Comparison of ENCODE assay signal across 1 cellular context in the genomic region with DNA sequence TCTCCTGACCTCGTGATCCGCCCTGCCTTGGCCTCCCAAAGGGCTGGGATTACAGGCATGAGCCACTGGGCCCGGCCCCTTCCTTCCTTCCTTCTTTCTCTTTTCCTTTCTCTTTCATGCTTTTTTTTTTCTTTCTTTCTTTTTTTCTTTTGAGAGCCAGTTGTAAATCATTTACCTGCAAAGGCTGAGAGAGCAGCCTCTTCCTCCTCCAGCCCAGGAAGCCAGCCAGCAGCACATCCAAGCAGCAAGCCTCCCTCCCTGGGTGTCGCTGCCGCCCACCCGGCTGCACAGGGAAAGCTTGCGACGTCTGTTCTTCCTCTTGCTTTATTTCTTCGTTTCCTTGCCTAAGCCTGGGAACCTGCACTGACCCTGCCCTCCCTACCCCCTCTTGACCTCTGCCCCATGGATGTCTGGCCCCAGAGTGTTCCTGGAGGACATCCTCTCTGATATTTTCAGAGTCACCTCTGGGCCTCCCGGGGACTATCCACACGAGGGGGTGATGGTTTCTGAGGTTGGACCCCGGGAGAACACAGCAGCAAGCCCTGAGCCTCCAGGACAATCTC.
TF ChIP-seq lines count a peak whose summit lies in the region.

No MANE protein-coding gene starts in this region.

TF ChIP-seq in HepG2, 621 proteins besides CTCF, POLR2A, EP300 and RAD21 (continued from another document):
- TF ChIP-seq, protein P1, sequence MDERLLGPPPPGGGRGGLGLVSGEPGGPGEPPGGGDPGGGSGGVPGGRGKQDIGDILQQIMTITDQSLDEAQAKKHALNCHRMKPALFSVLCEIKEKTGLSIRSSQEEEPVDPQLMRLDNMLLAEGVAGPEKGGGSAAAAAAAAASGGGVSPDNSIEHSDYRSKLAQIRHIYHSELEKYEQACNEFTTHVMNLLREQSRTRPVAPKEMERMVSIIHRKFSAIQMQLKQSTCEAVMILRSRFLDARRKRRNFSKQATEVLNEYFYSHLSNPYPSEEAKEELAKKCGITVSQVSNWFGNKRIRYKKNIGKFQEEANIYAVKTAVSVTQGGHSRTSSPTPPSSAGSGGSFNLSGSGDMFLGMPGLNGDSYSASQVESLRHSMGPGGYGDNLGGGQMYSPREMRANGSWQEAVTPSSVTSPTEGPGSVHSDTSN (CRISPR knock-in tag; IDR thresholded peaks at IDR 0.05) = no peak
- TF ChIP-seq MTF1 (CRISPR knock-in tag; IDR thresholded peaks at IDR 0.05) = no peak
- peak; percentile 68 for TF ChIP-seq KDM2A (CRISPR knock-in tag; IDR thresholded peaks at IDR 0.05; ENCODE audit: borderline replicate concordance, low read depth)
- TF ChIP-seq ZNF619 (CRISPR knock-in tag; IDR thresholded peaks at IDR 0.05) = no peak
- TF ChIP-seq PHF21A (CRISPR knock-in tag; IDR thresholded peaks at IDR 0.05) = 0 out of 2 replicates have a peak, but pooled peaks have one; percentile 25
- 0 out of 4 replicates have a peak, but pooled peaks of 1 of the 2 experiments have one; percentile 38 for TF ChIP-seq NR2F1 (CRISPR knock-in tag; IDR thresholded peaks at IDR 0.05)
- TF ChIP-seq, protein P2, sequence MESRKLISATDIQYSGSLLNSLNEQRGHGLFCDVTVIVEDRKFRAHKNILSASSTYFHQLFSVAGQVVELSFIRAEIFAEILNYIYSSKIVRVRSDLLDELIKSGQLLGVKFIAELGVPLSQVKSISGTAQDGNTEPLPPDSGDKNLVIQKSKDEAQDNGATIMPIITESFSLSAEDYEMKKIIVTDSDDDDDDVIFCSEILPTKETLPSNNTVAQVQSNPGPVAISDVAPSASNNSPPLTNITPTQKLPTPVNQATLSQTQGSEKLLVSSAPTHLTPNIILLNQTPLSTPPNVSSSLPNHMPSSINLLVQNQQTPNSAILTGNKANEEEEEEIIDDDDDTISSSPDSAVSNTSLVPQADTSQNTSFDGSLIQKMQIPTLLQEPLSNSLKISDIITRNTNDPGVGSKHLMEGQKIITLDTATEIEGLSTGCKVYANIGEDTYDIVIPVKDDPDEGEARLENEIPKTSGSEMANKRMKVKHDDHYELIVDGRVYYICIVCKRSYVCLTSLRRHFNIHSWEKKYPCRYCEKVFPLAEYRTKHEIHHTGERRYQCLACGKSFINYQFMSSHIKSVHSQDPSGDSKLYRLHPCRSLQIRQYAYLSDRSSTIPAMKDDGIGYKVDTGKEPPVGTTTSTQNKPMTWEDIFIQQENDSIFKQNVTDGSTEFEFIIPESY (CRISPR knock-in tag; IDR thresholded peaks at IDR 0.05) = no peak
- 0 out of 2 replicates have a peak, but pooled peaks have one; percentile 38 for TF ChIP-seq ZBTB7B (CRISPR knock-in tag; IDR thresholded peaks at IDR 0.05)
- TF ChIP-seq ELF3 (CRISPR knock-in tag; IDR thresholded peaks at IDR 0.05) = peak; percentile 69; the same call in 1 of the 2 replicates
- TF ChIP-seq MIER3 (CRISPR knock-in tag; IDR thresholded peaks at IDR 0.05; ENCODE audit: borderline replicate concordance) = no peak
- TF ChIP-seq HMGXB4 (CRISPR knock-in tag; IDR thresholded peaks at IDR 0.05; ENCODE audit: borderline replicate concordance in 1 of 2, low read depth in 1 of 2) = peak in 1 of 2 experiments; percentile 60; a peak in 2 of 4 replicates
- peak; percentile 21; the same call in 1 of the 2 replicates for TF ChIP-seq GATAD2A (CRISPR knock-in tag; IDR thresholded peaks at IDR 0.05)
- TF ChIP-seq, protein P3, sequence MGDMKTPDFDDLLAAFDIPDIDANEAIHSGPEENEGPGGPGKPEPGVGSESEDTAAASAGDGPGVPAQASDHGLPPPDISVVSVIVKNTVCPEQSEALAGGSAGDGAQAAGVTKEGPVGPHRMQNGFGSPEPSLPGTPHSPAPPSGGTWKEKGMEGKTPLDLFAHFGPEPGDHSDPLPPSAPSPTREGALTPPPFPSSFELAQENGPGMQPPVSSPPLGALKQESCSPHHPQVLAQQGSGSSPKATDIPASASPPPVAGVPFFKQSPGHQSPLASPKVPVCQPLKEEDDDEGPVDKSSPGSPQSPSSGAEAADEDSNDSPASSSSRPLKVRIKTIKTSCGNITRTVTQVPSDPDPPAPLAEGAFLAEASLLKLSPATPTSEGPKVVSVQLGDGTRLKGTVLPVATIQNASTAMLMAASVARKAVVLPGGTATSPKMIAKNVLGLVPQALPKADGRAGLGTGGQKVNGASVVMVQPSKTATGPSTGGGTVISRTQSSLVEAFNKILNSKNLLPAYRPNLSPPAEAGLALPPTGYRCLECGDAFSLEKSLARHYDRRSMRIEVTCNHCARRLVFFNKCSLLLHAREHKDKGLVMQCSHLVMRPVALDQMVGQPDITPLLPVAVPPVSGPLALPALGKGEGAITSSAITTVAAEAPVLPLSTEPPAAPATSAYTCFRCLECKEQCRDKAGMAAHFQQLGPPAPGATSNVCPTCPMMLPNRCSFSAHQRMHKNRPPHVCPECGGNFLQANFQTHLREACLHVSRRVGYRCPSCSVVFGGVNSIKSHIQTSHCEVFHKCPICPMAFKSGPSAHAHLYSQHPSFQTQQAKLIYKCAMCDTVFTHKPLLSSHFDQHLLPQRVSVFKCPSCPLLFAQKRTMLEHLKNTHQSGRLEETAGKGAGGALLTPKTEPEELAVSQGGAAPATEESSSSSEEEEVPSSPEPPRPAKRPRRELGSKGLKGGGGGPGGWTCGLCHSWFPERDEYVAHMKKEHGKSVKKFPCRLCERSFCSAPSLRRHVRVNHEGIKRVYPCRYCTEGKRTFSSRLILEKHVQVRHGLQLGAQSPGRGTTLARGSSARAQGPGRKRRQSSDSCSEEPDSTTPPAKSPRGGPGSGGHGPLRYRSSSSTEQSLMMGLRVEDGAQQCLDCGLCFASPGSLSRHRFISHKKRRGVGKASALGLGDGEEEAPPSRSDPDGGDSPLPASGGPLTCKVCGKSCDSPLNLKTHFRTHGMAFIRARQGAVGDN (CRISPR knock-in tag; IDR thresholded peaks at IDR 0.05) = peak; percentile 74
- peak; percentile 32; the same call in 1 of the 2 replicates for TF ChIP-seq PAXIP1 (CRISPR knock-in tag; conservative IDR thresholded peaks at IDR 0.05)
- TF ChIP-seq ZNF609 (CRISPR knock-in tag; IDR thresholded peaks at IDR 0.05; ENCODE audit: borderline replicate concordance) = no peak
- TF ChIP-seq SALL1 (CRISPR knock-in tag; IDR thresholded peaks at IDR 0.05) = peak; percentile 14; the same call in 1 of the 2 replicates
- no peak for TF ChIP-seq KLF16 (CRISPR knock-in tag; IDR thresholded peaks at IDR 0.05)
- peak; percentile 14; the same call in 1 of the 2 replicates for TF ChIP-seq IKZF5 (CRISPR knock-in tag; IDR thresholded peaks at IDR 0.05)
- peak; percentile 50 for TF ChIP-seq STAG1 (CRISPR knock-in tag; IDR thresholded peaks at IDR 0.05)
- no peak for TF ChIP-seq TFDP2 (CRISPR knock-in tag; IDR thresholded peaks at IDR 0.05)
- TF ChIP-seq BCL6 (CRISPR knock-in tag; IDR thresholded peaks at IDR 0.05) = peak; percentile 70
- TF ChIP-seq, protein P4, sequence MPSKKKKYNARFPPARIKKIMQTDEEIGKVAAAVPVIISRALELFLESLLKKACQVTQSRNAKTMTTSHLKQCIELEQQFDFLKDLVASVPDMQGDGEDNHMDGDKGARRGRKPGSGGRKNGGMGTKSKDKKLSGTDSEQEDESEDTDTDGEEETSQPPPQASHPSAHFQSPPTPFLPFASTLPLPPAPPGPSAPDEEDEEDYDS (CRISPR knock-in tag; IDR thresholded peaks at IDR 0.05) = no peak
TF ChIP-seq in HepG2: peak in this region for 37.
